In genomic region chr11:117199916-117200812, GRCh38 we compare ENCODE assay signal across 12 cellular contexts. TPM values are rescaled to one million over a fixed set of nuclear protein-coding genes. Genes with fewer than 3 reads are reported as not detected.
A peak's percentile ranks its signal among the peaks of the same experiment; 100 is the strongest.
DNase-seq lines count a peak whose midpoint lies in the region; ATAC-seq and TF ChIP-seq lines count a peak whose summit lies in the region.
"Had no signal": no experiment of that assay in that cellular context is flagged by ENCODE, and none has a peak within 500 bp of the region (broad histone marks: within the 10 kb centered on the region; RNA-seq: fewer than 3 reads in every experiment).

No MANE protein-coding gene starts in this region.

- ATAC-seq in SK-N-SH treated with all-trans-retinoic acid at 6 μM for 48 hours: no peak; the same call in 2 of the 3 replicates

- H3K4me2 ChIP-seq in SK-N-SH: peak overlapping the region; percentile 77

- 70% methylated on average over 11 of the region's 13 CpGs for WGBS in SK-N-SH (ENCODE audit: low lambda C conversion rate)
- 56 to 66% methylated on average over 6 to 11 of the region's 13 CpGs for WGBS in thyroid gland, 2 donors

- POLR2A ChIA-PET in SK-N-SH (lab: Yijun Ruan, JAX): no interaction called here

- H3K9me3 ChIP-seq in SK-N-SH: no peaks in the 10 kb centered on the region
- H3K9me3 ChIP-seq in mucosa of rectum (ENCODE audit: control insufficient read depth in 2 of 2, low read length in 2 of 2): no peaks in the 10 kb centered on the region
- no peaks in the 10 kb centered on the region for H3K9me3 ChIP-seq in thyroid gland

- peaks cover 26% of the 10 kb centered on the region; the same call in 1 of the 2 replicates for H4K20me1 ChIP-seq in SK-N-SH (ENCODE audit: insufficient read depth)

- H3K4me1 ChIP-seq in SK-N-SH (ENCODE audit: control insufficient read depth in 1 of 2, insufficient read depth in 2 of 2, low read depth in 1 of 2, low read length in 1 of 2) (peaks cover 9 to 13% of the 10 kb centered on the region in 2 experiments; a peak in 3 of 4 replicates), mucosa of rectum (ENCODE audit: control insufficient read depth in 2 of 2, insufficient read depth in 2 of 2, low read length in 2 of 2) (peaks cover 9 to 31% of the 10 kb centered on the region in 2 donors), thyroid gland (peaks cover 21 to 59% of the 10 kb centered on the region in 2 donors)

- H3K9me2 ChIP-seq in SK-N-SH: no peaks in the 10 kb centered on the region

- H3K27ac ChIP-seq in SK-N-SH (ENCODE audit: low read depth in 2 of 2, low read length in 1 of 2) (peak overlapping the region in 1 of 2 experiments; percentile 75; a peak in 3 of 4 replicates), dorsolateral prefrontal cortex (peak overlapping the region in 29 of 59 donors; percentile 8 to 85 (median 56)), mucosa of rectum (ENCODE audit: low read depth in 2 of 2, low read length in 2 of 2) (peak overlapping the region; percentile 77 to 85), thyroid gland (peak overlapping the region; percentile 57 to 81 (median 71))
- H3K27ac ChIP-seq: 22Rv1 had no signal

- H3K27me3 ChIP-seq in SK-N-SH (ENCODE audit: insufficient read depth) (no peaks in the 10 kb centered on the region), dorsolateral prefrontal cortex (no peaks in the 10 kb centered on the region), mucosa of rectum (ENCODE audit: control insufficient read depth in 2 of 2, insufficient read depth in 2 of 2, low read length in 2 of 2) (no peaks in the 10 kb centered on the region), thyroid gland (no peaks in the 10 kb centered on the region)

- TF ChIP-seq CTCF in SK-N-SH (IDR thresholded peaks at IDR 0.05) (no peak), dorsolateral prefrontal cortex (IDR thresholded peaks at IDR 0.05 in 54 of 56, conservative IDR thresholded peaks at IDR 0.05 in 2 of 56; ENCODE audit: low read depth in 1 of 56, partially characterized antibody in 56 of 56) (no peak), thyroid gland (IDR thresholded peaks at IDR 0.05) (no peak)

- no peak overlapping the region for H2AFZ ChIP-seq in SK-N-SH (ENCODE audit: low read depth)

- TF ChIP-seq POLR2A in thyroid gland (IDR thresholded peaks at IDR 0.05): no peak

- peaks cover 66% of the 10 kb centered on the region for H3K79me2 ChIP-seq in SK-N-SH (ENCODE audit: insufficient read depth)

- TF ChIP-seq RAD21 in SK-N-SH (IDR thresholded peaks at IDR 0.05; ENCODE audit: low read length): no peak

- H3K36me3 ChIP-seq in SK-N-SH (replicated peaks in 1 of 2; ENCODE audit: control insufficient read depth in 1 of 2, insufficient read depth in 2 of 2, low read length in 1 of 2) (peaks cover 0 to 19% of the 10 kb centered on the region in 2 experiments), mucosa of rectum (ENCODE audit: control insufficient read depth in 2 of 2, insufficient read depth in 2 of 2, low read length in 2 of 2) (peaks cover 20 to 26% of the 10 kb centered on the region in 2 donors), thyroid gland (peaks cover under 1 to 7% of the 10 kb centered on the region in 2 donors)

- H3K4me3 ChIP-seq in SK-N-SH (ENCODE audit: low read depth in 2 of 2, low read length in 1 of 2): peak overlapping the region; percentile 43 to 51; a peak in 3 of 4 replicates
- H3K4me3 ChIP-seq in dorsolateral prefrontal cortex: peak overlapping the region in 32 of 59 donors; percentile 6 to 57 (median 36)
- peak overlapping the region; percentile 54 to 65 for H3K4me3 ChIP-seq in mucosa of rectum (ENCODE audit: low read length in 2 of 2)
- peak overlapping the region in 1 of 3 donors; percentile 30 for H3K4me3 ChIP-seq in thyroid gland (replicated peaks in 1 of 3)

- no peak for TF ChIP-seq EP300 in SK-N-SH (IDR thresholded peaks at IDR 0.05; ENCODE audit: borderline replicate concordance in 1 of 2, low read depth in 1 of 2, low read length in 1 of 2)

- DNase-seq in SK-N-SH (no peak), dorsolateral prefrontal cortex (no peak), thyroid gland (no peak), GF-D8 (lab: John Stamatoyannopoulos, UW) (no peak), NCI-H510A treated with DMSO at 0.1 percent for 48 hours (lab: John Stamatoyannopoulos, UW) (no peak)
- DNase-seq in activated T-cell treated with anti-CD3 and anti-CD28 coated beads, Interleukin-2, amount 50 U/mL, for 1 hour: no peak
- DNase-seq: activated CD4-positive, CD25-positive, alpha-beta regulatory T cell; GOT3; NCI-H526 treated with DMSO at 0.1 percent for 48 hours had no signal

- intact Hi-C loops in dorsolateral prefrontal cortex (cut with DNase I) (no loop called here), thyroid gland (cut with DNase I) (no loop called here)

- CTCF ChIA-PET in SK-N-SH (lab: Yijun Ruan, JAX): interaction anchor here (0.9 to 1.6 kb wide), 2 partner anchors 26 to 32 kb away, joined by 3 to 4 read pairs; partner anchors contain the start of genes PCSK7 and RNF214

- peak overlapping the region; percentile 64 for H3K9ac ChIP-seq in SK-N-SH
- H3K9ac ChIP-seq in mucosa of rectum (ENCODE audit: low read depth in 1 of 2, low read length in 2 of 2): peak overlapping the region; percentile 49 to 67

- peaks cover 19% of the 10 kb centered on the region for H3F3A ChIP-seq in SK-N-SH (replicated peaks; ENCODE audit: insufficient read depth)

TF ChIP-seq in SK-N-SH, 30 proteins besides CTCF, POLR2A, EP300 and RAD21:
- no peak for TF ChIP-seq RCOR1 (IDR thresholded peaks at IDR 0.05; ENCODE audit: low read length)
- TF ChIP-seq NFIC (IDR thresholded peaks at IDR 0.05; ENCODE audit: borderline replicate concordance): no peak
- no peak for TF ChIP-seq YY1 (IDR thresholded peaks at IDR 0.05; ENCODE audit: low read depth)
TF ChIP-seq in SK-N-SH: peak in this region for 0.

TF ChIP-seq in SK-N-SH treated with all-trans-retinoic acid at 6 μM for 48 hours, 23 proteins besides CTCF, POLR2A, EP300 and RAD21 (continues in another document):
- TF ChIP-seq TCF4 (CRISPR knock-in tag; IDR thresholded peaks at IDR 0.05; ENCODE audit: borderline replicate concordance) (no peak), ISL1 (CRISPR knock-in tag; IDR thresholded peaks at IDR 0.05) (no peak), ESRRG (CRISPR knock-in tag; IDR thresholded peaks at IDR 0.05) (no peak), ZFP30 (CRISPR knock-in tag; IDR thresholded peaks at IDR 0.05) (no peak), RARB (CRISPR knock-in tag; IDR thresholded peaks at IDR 0.05) (no peak), GLIS3 (CRISPR knock-in tag; IDR thresholded peaks at IDR 0.05) (no peak), TOX (CRISPR knock-in tag; IDR thresholded peaks at IDR 0.05; ENCODE audit: borderline replicate concordance) (no peak), SNAI2 (CRISPR knock-in tag; IDR thresholded peaks at IDR 0.05) (no peak), CSDC2 (CRISPR knock-in tag; IDR thresholded peaks at IDR 0.05) (no peak), ZFP3 (CRISPR knock-in tag; IDR thresholded peaks at IDR 0.05) (no peak), ZNF565 (CRISPR knock-in tag; conservative IDR thresholded peaks at IDR 0.05; ENCODE audit: low read depth) (no peak), ZC3H10 (CRISPR knock-in tag; IDR thresholded peaks at IDR 0.05) (no peak), OSR1 (CRISPR knock-in tag; IDR thresholded peaks at IDR 0.05) (no peak), ZNF8 (CRISPR knock-in tag; IDR thresholded peaks at IDR 0.05) (no peak)
- TF ChIP-seq, protein P1, sequence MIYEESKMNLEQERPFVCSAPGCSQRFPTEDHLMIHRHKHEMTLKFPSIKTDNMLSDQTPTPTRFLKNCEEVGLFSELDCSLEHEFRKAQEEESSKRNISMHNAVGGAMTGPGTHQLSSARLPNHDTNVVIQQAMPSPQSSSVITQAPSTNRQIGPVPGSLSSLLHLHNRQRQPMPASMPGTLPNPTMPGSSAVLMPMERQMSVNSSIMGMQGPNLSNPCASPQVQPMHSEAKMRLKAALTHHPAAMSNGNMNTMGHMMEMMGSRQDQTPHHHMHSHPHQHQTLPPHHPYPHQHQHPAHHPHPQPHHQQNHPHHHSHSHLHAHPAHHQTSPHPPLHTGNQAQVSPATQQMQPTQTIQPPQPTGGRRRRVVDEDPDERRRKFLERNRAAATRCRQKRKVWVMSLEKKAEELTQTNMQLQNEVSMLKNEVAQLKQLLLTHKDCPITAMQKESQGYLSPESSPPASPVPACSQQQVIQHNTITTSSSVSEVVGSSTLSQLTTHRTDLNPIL (CRISPR knock-in tag; IDR thresholded peaks at IDR 0.05; ENCODE audit: low read depth): no peak

RNA-seq across cellular contexts. Expression of gene TAGLN, which starts 1.0 kb away (rescaled TPM):
- 519 and 811 TPM in 2 replicates for polyA plus RNA-seq in SK-N-SH (2012; rRNA removed)
- polyA plus RNA-seq in SK-N-SH (2012; cell fraction: cytosol; rRNA removed): 447 and 526 TPM in 2 replicates
- polyA plus RNA-seq in SK-N-SH (2012; cell fraction: nucleus; rRNA removed): 571 and 676 TPM in 2 replicates
- total RNA-seq in dorsolateral prefrontal cortex: 1,000 to 10,000 TPM in 1 of 120 experiments, 100 to 1,000 TPM in 34, 10 to 100 TPM in 85; 19.4 to 1,046 (median 66.3) TPM
- total RNA-seq in thyroid gland: 100 to 1,000 TPM; 155 to 407 (median 229) TPM

RNA-seq across cellular contexts. Expression of gene SIDT2, which starts 21.6 kb away (rescaled TPM):
- polyA plus RNA-seq in SK-N-SH (2012; rRNA removed): 17.3 and 17.5 TPM in 2 replicates
- 8.0 and 12.6 TPM in 2 replicates for polyA plus RNA-seq in SK-N-SH (2012; cell fraction: cytosol; rRNA removed)
- polyA plus RNA-seq in SK-N-SH (2012; cell fraction: nucleus; rRNA removed): 39.5 and 52.3 TPM in 2 replicates
- total RNA-seq in dorsolateral prefrontal cortex (100 to 1,000 TPM in 5 of 120 experiments, 10 to 100 TPM in 115; 44.3 to 113 (median 69.8) TPM), thyroid gland (10 to 100 TPM; 31.8 to 54.5 (median 42.3) TPM)

RNA-seq across cellular contexts. Expression of gene PCSK7, which starts 31.7 kb away (rescaled TPM):
- 49.7 and 52.1 TPM in 2 replicates for polyA plus RNA-seq in SK-N-SH (2012; rRNA removed)
- 22.8 and 36.1 TPM in 2 replicates for polyA plus RNA-seq in SK-N-SH (2012; cell fraction: cytosol; rRNA removed)
- polyA plus RNA-seq in SK-N-SH (2012; cell fraction: nucleus; rRNA removed): 133 and 171 TPM in 2 replicates
- total RNA-seq in dorsolateral prefrontal cortex (100 to 1,000 TPM in 1 of 120 experiments, 10 to 100 TPM in 119; 41.1 to 101 (median 67.5) TPM), thyroid gland (10 to 100 TPM; 36.1 to 61.1 (median 47.5) TPM)

RNA-seq across cellular contexts. Expression of gene RNF214, which starts 32.3 kb away (rescaled TPM):
- polyA plus RNA-seq in SK-N-SH (2012; rRNA removed): 11.9 and 15.4 TPM in 2 replicates
- polyA plus RNA-seq in SK-N-SH (2012; cell fraction: cytosol; rRNA removed): 10.4 and 11.4 TPM in 2 replicates
- polyA plus RNA-seq in SK-N-SH (2012; cell fraction: nucleus; rRNA removed): 25.9 and 36.4 TPM in 2 replicates
- 10 to 100 TPM; 29.4 to 57.9 (median 42.5) TPM for total RNA-seq in dorsolateral prefrontal cortex
- total RNA-seq in thyroid gland: 10 to 100 TPM; 17.4 to 22.8 (median 20.0) TPM

RNA-seq across cellular contexts. Expression of gene PAFAH1B2, which starts 56.1 kb away (rescaled TPM):
- 19.6 and 27.3 TPM in 2 replicates for polyA plus RNA-seq in SK-N-SH (2012; rRNA removed)
- polyA plus RNA-seq in SK-N-SH (2012; cell fraction: cytosol; rRNA removed): 25.9 and 27.4 TPM in 2 replicates
- polyA plus RNA-seq in SK-N-SH (2012; cell fraction: nucleus; rRNA removed): 25.4 and 27.2 TPM in 2 replicates
- total RNA-seq in dorsolateral prefrontal cortex (100 to 1,000 TPM in 100 of 120 experiments, 10 to 100 TPM in 20; 78.7 to 162 (median 121) TPM), thyroid gland (100 to 1,000 TPM; 107 to 128 (median 118) TPM)
